3 cellular contexts compared by ENCODE assay signal in genomic region chr19:53810187-53810546, GRCh38.
TF ChIP-seq lines count a peak whose summit lies in the region.

No MANE protein-coding gene starts in this region.

TF ChIP-seq in H1, 55 proteins besides CTCF, POLR2A, EP300 and RAD21:
- TF ChIP-seq CHD2 (IDR thresholded peaks at IDR 0.05; ENCODE audit: low read length) = no peak
- TF ChIP-seq JUND (IDR thresholded peaks at IDR 0.05; ENCODE audit: low read length) = no peak
- no peak for TF ChIP-seq SP2 (IDR thresholded peaks at IDR 0.05; ENCODE audit: low read length)

TF ChIP-seq in endothelial cell of umbilical vein, 7 proteins besides CTCF, POLR2A, EP300 and RAD21:
- no peak for TF ChIP-seq EZH2 (IDR thresholded peaks at IDR 0.05; ENCODE audit: borderline replicate concordance, low read depth, low read length, severe bottlenecking)
- no peak for TF ChIP-seq FOS (IDR thresholded peaks at IDR 0.05; ENCODE audit: borderline replicate concordance, insufficient read depth, low read length)
- TF ChIP-seq MYC (IDR thresholded peaks at IDR 0.05; ENCODE audit: low read depth, low read length) = no peak
- no peak for TF ChIP-seq GATA2 (IDR thresholded peaks at IDR 0.05; ENCODE audit: insufficient read depth, insufficient read length, low read depth, low read length)
- TF ChIP-seq JUN (IDR thresholded peaks at IDR 0.05; ENCODE audit: borderline replicate concordance, insufficient read depth, insufficient read length, low read depth) = no peak
- TF ChIP-seq MAX (IDR thresholded peaks at IDR 0.05; ENCODE audit: insufficient read depth, insufficient read length) = no peak
- no peak for TF ChIP-seq POLR2AphosphoS5 (IDR thresholded peaks at IDR 0.05; ENCODE audit: insufficient read depth, low read depth, low read length)
TF ChIP-seq in endothelial cell of umbilical vein: peak in this region for 0.

TF ChIP-seq in GM23338, 12 proteins besides CTCF, POLR2A, EP300 and RAD21:
- TF ChIP-seq ZNF331 (CRISPR knock-in tag; IDR thresholded peaks at IDR 0.05; ENCODE audit: low read depth) (no peak), EZH2phosphoT487 (IDR thresholded peaks at IDR 0.05; ENCODE audit: unreplicated experiment) (no peak), CREB1 (CRISPR knock-in tag; IDR thresholded peaks at IDR 0.05; ENCODE audit: low read depth) (no peak), POLR2AphosphoS5 (IDR thresholded peaks at IDR 0.05; ENCODE audit: low read depth) (no peak), ZNF114 (CRISPR knock-in tag; IDR thresholded peaks at IDR 0.05) (no peak), ZNF462 (CRISPR knock-in tag; IDR thresholded peaks at IDR 0.05) (no peak), ETS1 (IDR thresholded peaks at IDR 0.05) (no peak)
